8 cellular contexts compared by ENCODE assay signal in genomic region chr18:58044370-58045264, GRCh38. TPM values are rescaled to one million over a fixed set of nuclear protein-coding genes. Genes with fewer than 3 reads are reported as not detected.
DNase-seq lines count a peak whose midpoint lies in the region; ATAC-seq lines count a peak whose summit lies in the region.

No MANE protein-coding gene starts in this region.

- ATAC-seq in HG02642 (IDR thresholded peaks at IDR 0.05; ENCODE audit: poor library complexity, unreplicated experiment), result peak; percentile 46
- peak; percentile 41 to 42 for ATAC-seq in stimulated activated naive B cell treated with anti-CD40 and anti-IgM and Interleukin-4, amounts not matched to agents 10 μg/mL and 1 μg/mL and 100 μg/mL, for 72 hours (replicated peaks)

- H3K27me3 Mint-ChIP-seq in activated CD4-positive, alpha-beta memory T cell treated with anti-CD3 and anti-CD28 coated beads, Interleukin-2, amount 10 ng/mL, durations not matched to agents 7 days and 5 days, result peaks cover 36% of the 10 kb centered on the region
- no peaks in the 10 kb centered on the region for H3K27me3 Mint-ChIP-seq in stimulated activated naive B cell treated with anti-CD40 and anti-IgM and Interleukin-4, amounts not matched to agents 10 μg/mL and 1 μg/mL and 100 μg/mL, for 72 hours

- POLR2A ChIA-PET in activated CD4-positive, alpha-beta memory T cell treated with anti-CD3 and anti-CD28 coated beads, Interleukin-2, amount 10 ng/mL, durations not matched to agents 7 days and 5 days (lab: Charles Lee), result interaction anchor here (0.8 to 1.4 kb wide), 4 partner anchors 7 to 73 kb away, joined by 3 read pairs; no protein-coding TSS in a partner anchor

- DNase-seq in NCI-H187 (lab: John Stamatoyannopoulos, UW), result peak; percentile 4 to 42
- no peak for DNase-seq in NCI-H187 treated with DMSO at 0.1 percent for 48 hours (lab: John Stamatoyannopoulos, UW)
- DNase-seq in NCI-H1105 treated with DMSO at 0.1 percent for 48 hours (lab: John Stamatoyannopoulos, UW), result peak; percentile 67
- peak; percentile 44 for DNase-seq in activated CD4-positive, alpha-beta memory T cell treated with anti-CD3 and anti-CD28 coated beads, Interleukin-2, amount 10 ng/mL, durations not matched to agents 7 days and 5 days
- DNase-seq in effector memory CD4-positive, alpha-beta T cell, result peak; percentile 16 to 20 (median 19)
- peak; percentile 25 for DNase-seq in stimulated activated naive B cell treated with anti-CD40 and anti-IgM and Interleukin-4, amounts not matched to agents 10 μg/mL and 1 μg/mL and 100 μg/mL, for 72 hours

- H3K27me3 ChIP-seq in effector memory CD4-positive, alpha-beta T cell (replicated peaks; ENCODE audit: control insufficient read depth, insufficient read depth, low read length, poor library complexity, severe bottlenecking), result peaks cover 4% of the 10 kb centered on the region
- H3K27me3 ChIP-seq in mononuclear cell (ENCODE audit: insufficient read depth, low read length), result peaks cover 14% of the 10 kb centered on the region

- no peaks in the 10 kb centered on the region for H3K9me3 ChIP-seq in effector memory CD4-positive, alpha-beta T cell (ENCODE audit: control insufficient read depth, low read length)
- H3K9me3 ChIP-seq in mononuclear cell (ENCODE audit: low read depth, low read length), result no peaks in the 10 kb centered on the region

- peak overlapping the region; percentile 14 for H3K27ac Mint-ChIP-seq in activated CD4-positive, alpha-beta memory T cell treated with anti-CD3 and anti-CD28 coated beads, Interleukin-2, amount 10 ng/mL, durations not matched to agents 7 days and 5 days
- peak overlapping the region; percentile 86 for H3K27ac Mint-ChIP-seq in stimulated activated naive B cell treated with anti-CD40 and anti-IgM and Interleukin-4, amounts not matched to agents 10 μg/mL and 1 μg/mL and 100 μg/mL, for 72 hours

- peak overlapping the region; percentile 74 for H3K4me3 ChIP-seq in effector memory CD4-positive, alpha-beta T cell (ENCODE audit: insufficient read depth, low read depth, low read length, poor library complexity, severe bottlenecking)
- H3K4me3 ChIP-seq in mononuclear cell (ENCODE audit: low read length), result peak overlapping the region; percentile 55

- H3K36me3 Mint-ChIP-seq in activated CD4-positive, alpha-beta memory T cell treated with anti-CD3 and anti-CD28 coated beads, Interleukin-2, amount 10 ng/mL, durations not matched to agents 7 days and 5 days (ENCODE audit: low read depth), result no peaks in the 10 kb centered on the region
- H3K36me3 Mint-ChIP-seq in stimulated activated naive B cell treated with anti-CD40 and anti-IgM and Interleukin-4, amounts not matched to agents 10 μg/mL and 1 μg/mL and 100 μg/mL, for 72 hours, result peaks cover 0 to 1% of the 10 kb centered on the region in 2 donors

- CTCF ChIA-PET in activated CD4-positive, alpha-beta memory T cell treated with anti-CD3 and anti-CD28 coated beads, Interleukin-2, amount 10 ng/mL, durations not matched to agents 7 days and 5 days (lab: Charles Lee), result interaction anchor here (3.7 kb wide), 1 partner anchor 77 kb away, joined by 14 read pairs; no protein-coding TSS in a partner anchor

- no peaks in the 10 kb centered on the region for H3K9me3 Mint-ChIP-seq in activated CD4-positive, alpha-beta memory T cell treated with anti-CD3 and anti-CD28 coated beads, Interleukin-2, amount 10 ng/mL, durations not matched to agents 7 days and 5 days
- H3K9me3 Mint-ChIP-seq in stimulated activated naive B cell treated with anti-CD40 and anti-IgM and Interleukin-4, amounts not matched to agents 10 μg/mL and 1 μg/mL and 100 μg/mL, for 72 hours, result no peaks in the 10 kb centered on the region

- peaks cover 27% of the 10 kb centered on the region for H3K4me1 Mint-ChIP-seq in activated CD4-positive, alpha-beta memory T cell treated with anti-CD3 and anti-CD28 coated beads, Interleukin-2, amount 10 ng/mL, durations not matched to agents 7 days and 5 days
- H3K4me1 Mint-ChIP-seq in stimulated activated naive B cell treated with anti-CD40 and anti-IgM and Interleukin-4, amounts not matched to agents 10 μg/mL and 1 μg/mL and 100 μg/mL, for 72 hours, result peaks cover 17 to 36% of the 10 kb centered on the region in 2 donors

- no peaks in the 10 kb centered on the region for H3K36me3 ChIP-seq in effector memory CD4-positive, alpha-beta T cell (ENCODE audit: control insufficient read depth, insufficient read depth, low read length)

- no peak overlapping the region for H3K27ac ChIP-seq in effector memory CD4-positive, alpha-beta T cell (ENCODE audit: insufficient read depth, low read length, poor library complexity, severe bottlenecking)

- peaks cover 9% of the 10 kb centered on the region for H3K4me1 ChIP-seq in effector memory CD4-positive, alpha-beta T cell (ENCODE audit: control insufficient read depth, insufficient read depth, low read length, poor library complexity, severe bottlenecking)
- H3K4me1 ChIP-seq in mononuclear cell (ENCODE audit: insufficient read depth, low read length), result peaks cover 30% of the 10 kb centered on the region

- peak overlapping the region; percentile 85 for H3K4me3 Mint-ChIP-seq in activated CD4-positive, alpha-beta memory T cell treated with anti-CD3 and anti-CD28 coated beads, Interleukin-2, amount 10 ng/mL, durations not matched to agents 7 days and 5 days
- H3K4me3 Mint-ChIP-seq in stimulated activated naive B cell treated with anti-CD40 and anti-IgM and Interleukin-4, amounts not matched to agents 10 μg/mL and 1 μg/mL and 100 μg/mL, for 72 hours, result peak overlapping the region; percentile 95 to 96

RNA-seq across cellular contexts. Expression of gene NEDD4L, which starts 0.6 kb away (rescaled TPM):
- total RNA-seq in activated CD4-positive, alpha-beta memory T cell treated with anti-CD3 and anti-CD28 coated beads, Interleukin-2, amount 10 ng/mL, durations not matched to agents 7 days and 5 days, result 1 to 10 TPM; 4.6 to 5.8 TPM
- 8.7 TPM for total RNA-seq in mononuclear cell
